Comparison of ENCODE assay signal across 11 cellular contexts in the genomic region with DNA sequence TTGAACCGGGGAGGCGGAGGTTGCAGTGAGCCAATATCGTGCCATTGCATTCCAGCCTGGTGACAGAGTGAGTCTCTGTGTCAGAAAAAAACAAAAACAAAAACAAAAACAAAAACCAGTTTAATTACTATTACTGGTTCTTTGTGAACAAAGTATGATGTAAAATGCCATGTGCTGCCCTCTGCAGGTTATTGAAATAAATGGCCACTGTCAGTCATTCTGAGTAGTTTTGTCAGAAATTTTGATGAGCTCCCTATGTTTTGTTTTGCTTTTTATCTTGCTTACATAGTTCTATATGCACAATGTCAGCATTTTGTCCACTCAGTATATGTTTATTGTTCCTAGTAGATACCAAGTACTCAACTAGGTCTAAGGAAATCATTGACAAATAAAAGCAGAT.
DNase-seq lines count a peak whose midpoint lies in the region; ATAC-seq and TF ChIP-seq lines count a peak whose summit lies in the region.
"Had no signal": no experiment of that assay in that cellular context is flagged by ENCODE, and none has a peak within 500 bp of the region (broad histone marks: within the 10 kb centered on the region; RNA-seq: fewer than 3 reads in every experiment).

No MANE protein-coding gene starts in this region.

- ATAC-seq in foreskin keratinocyte (peak; percentile 42), HG03439 (IDR thresholded peaks at IDR 0.05; ENCODE audit: unreplicated experiment) (no peak), GM19023 (IDR thresholded peaks at IDR 0.05; ENCODE audit: unreplicated experiment) (no peak)

- H3K4me3 ChIP-seq in AG10803 (ENCODE audit: low read length), result no peak overlapping the region
- H3K4me3 ChIP-seq in GM12875 (ENCODE audit: low read depth, low read length), result no peak overlapping the region
- H3K4me3 ChIP-seq: esophagus squamous epithelium, thoracic aorta had no signal

- no peak overlapping the region for H3K27ac ChIP-seq in foreskin keratinocyte
- H3K27ac ChIP-seq: esophagus squamous epithelium, thoracic aorta had no signal

- no peaks in the 10 kb centered on the region for H3K4me1 ChIP-seq in foreskin keratinocyte
- H3K4me1 ChIP-seq: esophagus squamous epithelium had no signal

- no peaks in the 10 kb centered on the region for H3K27me3 ChIP-seq in foreskin keratinocyte
- H3K27me3 ChIP-seq: esophagus squamous epithelium had no signal

- no peak for DNase-seq in AG10803 (ENCODE audit: low read depth)
- DNase-seq in RPMI8226, result peak; percentile 28
- no peak for DNase-seq in foreskin keratinocyte
- DNase-seq in HuH-7.5 (ENCODE audit: low spot score), result no peak
- no peak for DNase-seq in NCI-H1930 (lab: John Stamatoyannopoulos, UW)
- DNase-seq: esophagus squamous epithelium, T1000 had no signal

- TF ChIP-seq CTCF in AG10803 (conservative IDR thresholded peaks at IDR 0.05; ENCODE audit: low read length) (peak; percentile 41), GM12875 (IDR thresholded peaks at IDR 0.05; ENCODE audit: borderline replicate concordance, insufficient read depth, low read depth, low read length) (peak; percentile 34; the same call in 1 of the 2 replicates), foreskin keratinocyte (conservative IDR thresholded peaks at IDR 0.05) (peak; percentile 67)
